ENCODE assay signal across 21 cellular contexts in the genomic region with DNA sequence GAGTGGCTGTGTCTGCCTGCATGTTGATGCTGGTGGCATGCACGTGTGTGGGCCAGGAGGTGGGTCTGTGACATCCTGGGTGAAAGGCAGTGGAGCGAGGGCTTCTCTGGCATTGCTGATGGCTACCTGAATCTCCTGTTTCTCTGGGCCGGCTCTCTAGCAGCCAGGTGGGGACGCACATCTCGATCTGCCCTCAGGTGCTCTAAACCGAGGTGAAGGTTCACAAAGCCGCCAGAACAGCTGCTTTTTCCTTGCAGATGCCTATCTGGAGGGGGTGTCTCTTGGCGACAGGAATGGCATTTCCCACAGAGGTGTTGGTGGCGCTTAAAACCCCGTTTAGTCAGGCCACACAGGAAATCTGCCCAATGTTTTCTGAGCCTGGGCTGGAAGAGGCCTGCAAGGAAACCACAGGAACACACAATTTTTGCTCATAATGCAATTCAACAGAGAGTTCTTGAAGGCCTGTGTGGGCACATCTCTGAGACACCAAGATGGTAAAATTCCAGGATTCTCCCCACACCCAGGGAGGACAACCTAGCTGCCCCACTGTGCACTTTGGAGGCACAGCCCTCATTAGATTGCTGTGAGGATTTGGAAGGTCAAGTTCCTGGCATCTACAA. TPM values are rescaled to one million over a fixed set of nuclear protein-coding genes. Genes with fewer than 3 reads are reported as not detected.
DNase-seq lines count a peak whose midpoint lies in the region; ATAC-seq and TF ChIP-seq lines count a peak whose summit lies in the region.
"Had no signal": no experiment of that assay in that cellular context is flagged by ENCODE, and none has a peak within 500 bp of the region (broad histone marks: within the 10 kb centered on the region; RNA-seq: fewer than 3 reads in every experiment).

No MANE protein-coding gene starts in this region.

- peak overlapping the region; percentile 2 for H3K4me3 Mint-ChIP-seq in neural progenitor cell
- H3K4me3 Mint-ChIP-seq in Calu3 (ENCODE audit: low read depth, unreplicated experiment), result no peak overlapping the region

- no peaks in the 10 kb centered on the region for H3K36me3 ChIP-seq in Loucy (ENCODE audit: insufficient read depth, low read length)
- no peaks in the 10 kb centered on the region for H3K36me3 ChIP-seq in neural progenitor cell
- H3K36me3 ChIP-seq: BE2C, SJCRH30 had no signal

- no peaks in the 10 kb centered on the region for H3F3A ChIP-seq in Loucy (ENCODE audit: low read depth)
- H3F3A ChIP-seq in neural progenitor cell (ENCODE audit: low read depth), result no peaks in the 10 kb centered on the region

- no peaks in the 10 kb centered on the region for H3K36me3 Mint-ChIP-seq in neural progenitor cell
- H3K36me3 Mint-ChIP-seq in Calu3 (ENCODE audit: insufficient read depth, unreplicated experiment), result peaks cover 6% of the 10 kb centered on the region
- H3K36me3 Mint-ChIP-seq: CD4-positive, CD25-positive, alpha-beta regulatory T cell had no signal

- no peak for TF ChIP-seq CTCF in Loucy (conservative IDR thresholded peaks at IDR 0.05; ENCODE audit: low read length)
- TF ChIP-seq CTCF in foreskin keratinocyte (conservative IDR thresholded peaks at IDR 0.05), result peak; percentile 23
- no peak for TF ChIP-seq CTCF in neural progenitor cell (IDR thresholded peaks at IDR 0.05)
- no peak for TF ChIP-seq CTCF in Calu3 (IDR thresholded peaks at IDR 0.05; ENCODE audit: unreplicated experiment)

- H3K4me3 ChIP-seq in Loucy (ENCODE audit: low read length, poor library complexity, severe bottlenecking) (no peak overlapping the region), neural progenitor cell (no peak overlapping the region)
- H3K4me3 ChIP-seq: GM12878, SJCRH30 had no signal

- H3K4me1 ChIP-seq in Loucy (ENCODE audit: insufficient read depth, low read length, poor library complexity, severe bottlenecking) (peaks cover 20% of the 10 kb centered on the region), foreskin keratinocyte (peaks cover 20% of the 10 kb centered on the region), neural progenitor cell (no peaks in the 10 kb centered on the region)
- H3K4me1 ChIP-seq: BE2C had no signal

- peak overlapping the region; percentile 15 for H3K4me2 ChIP-seq in Loucy (ENCODE audit: low read depth, low read length, poor library complexity, severe bottlenecking)
- no peak overlapping the region for H3K4me2 ChIP-seq in neural progenitor cell

- H2AFZ ChIP-seq in Loucy (ENCODE audit: low read length) (no peak overlapping the region), neural progenitor cell (replicated peaks) (no peak overlapping the region)

- H3K27me3 Mint-ChIP-seq in neural progenitor cell (ENCODE audit: insufficient read depth, low read depth) (peaks cover 10% of the 10 kb centered on the region), Calu3 (ENCODE audit: unreplicated experiment) (peaks cover 13% of the 10 kb centered on the region)

- no peaks in the 10 kb centered on the region for H3K9me3 Mint-ChIP-seq in neural progenitor cell
- no peaks in the 10 kb centered on the region for H3K9me3 Mint-ChIP-seq in Calu3 (ENCODE audit: low read depth, unreplicated experiment)
- H3K9me3 Mint-ChIP-seq: CD4-positive, CD25-positive, alpha-beta regulatory T cell had no signal

- H3K9ac ChIP-seq in Loucy (ENCODE audit: low read depth, low read length, poor library complexity, severe bottlenecking), result peak overlapping the region; percentile 0
- no peak overlapping the region for H3K9ac ChIP-seq in neural progenitor cell

- CTCF ChIA-PET in Calu3 (lab: Charles Lee), result no interaction called here

- H4K20me1 ChIP-seq in Loucy (ENCODE audit: insufficient read depth, low read length, poor library complexity, severe bottlenecking) (no peaks in the 10 kb centered on the region), neural progenitor cell (ENCODE audit: low read depth) (no peaks in the 10 kb centered on the region)

- peaks cover 23% of the 10 kb centered on the region for H3K4me1 Mint-ChIP-seq in neural progenitor cell
- H3K4me1 Mint-ChIP-seq in Calu3 (ENCODE audit: low read depth, unreplicated experiment), result peaks cover 17% of the 10 kb centered on the region

- intact Hi-C loops in Calu3 (cut with micrococcal nuclease; ENCODE audit: unreplicated experiment), result loop anchor here (5.0 kb wide), 1 partner anchor 92 kb away; no protein-coding TSS in a partner anchor

- H3K27me3 ChIP-seq in Loucy (ENCODE audit: insufficient read depth, low read length, poor library complexity, severe bottlenecking) (no peaks in the 10 kb centered on the region), foreskin keratinocyte (no peaks in the 10 kb centered on the region), neural progenitor cell (no peaks in the 10 kb centered on the region)
- H3K27me3 ChIP-seq: BE2C, SJCRH30 had no signal

- BruUV-seq in Calu3 (replicated peaks; lab: Mats Ljungman, UMichigan), result no TSS peak

- H3K9me2 ChIP-seq in Loucy (replicated peaks; ENCODE audit: low read depth, low read length), result no peaks in the 10 kb centered on the region

- in situ Hi-C loops in ACHN (cut with HindIII; ENCODE audit: low pct_ligation_motif_present, low pct_unique_long_range_greater_than_20kb, low sequenced_read_pairs), result no loop called here

- H3K9me3 ChIP-seq in Loucy (ENCODE audit: insufficient read depth, low read depth, low read length), result no peaks in the 10 kb centered on the region
- no peaks in the 10 kb centered on the region for H3K9me3 ChIP-seq in neural progenitor cell (ENCODE audit: low read depth)
- H3K9me3 ChIP-seq: BE2C, Caco-2, SJCRH30 had no signal

- H3K27ac Mint-ChIP-seq in neural progenitor cell (no peak overlapping the region), Calu3 (ENCODE audit: unreplicated experiment) (no peak overlapping the region)

- H3K79me2 ChIP-seq in Loucy (ENCODE audit: insufficient read depth, low read length) (no peaks in the 10 kb centered on the region), neural progenitor cell (ENCODE audit: low read depth) (no peaks in the 10 kb centered on the region)

- no peak for ATAC-seq in foreskin keratinocyte
- ATAC-seq: GM12878, PC-3 had no signal

- H3K27ac ChIP-seq in foreskin keratinocyte, result no peak overlapping the region
- no peak overlapping the region for H3K27ac ChIP-seq in neural progenitor cell
- H3K27ac ChIP-seq: SJCRH30 had no signal

- DNase-seq in COLO668 (lab: John Stamatoyannopoulos, UW; ENCODE audit: unreplicated experiment) (peak; percentile 4), foreskin keratinocyte (peak in 1 of 2 donors; percentile 54), neural progenitor cell (ENCODE audit: low spot score) (no peak), Calu3 (no peak), ACHN (no peak)
- no peak for DNase-seq in stimulated activated CD4-positive, alpha-beta T cell treated with anti-CD3 and anti-CD28 coated beads, Interleukin-12 subunit alpha, Interleukin-12 subunit beta, amount 100 ng/mL, for 4 hours
- DNase-seq: BE2C; Caco-2; CD4-positive, CD25-positive, alpha-beta regulatory T cell; DMS153; GOT3; KBM-7; NCI-H1417; NCI-H187; NCI-H2227 treated with DMSO at 0.1 percent for 48 hours; NCI-H510A treated with DMSO at 0.1 percent for 48 hours; NCI-H82; PC-3; SJCRH30 had no signal

RNA-seq across cellular contexts. Expression of gene TMEM158, which starts 11.9 kb away (rescaled TPM):
- 3.4 and 3.5 TPM in 2 replicates for total RNA-seq in foreskin keratinocyte
- 5.6 and 5.8 TPM in 2 replicates for polyA plus RNA-seq in foreskin keratinocyte
- 2.7 and 5.5 TPM in 2 replicates for total RNA-seq in neural progenitor cell (ENCODE audit: low replicate concordance)
- total RNA-seq in Calu3 (2022), result 2.2 and 2.5 TPM in 2 replicates
- total RNA-seq: GM12878 had no signal
- polyA plus RNA-seq: CD4-positive, CD25-positive, alpha-beta regulatory T cell; GM12878 had no signal
